In genomic region chr17:56023851-56024250, GRCh38 we compare ENCODE assay signal across 18 cellular contexts.
DNase-seq lines count a peak whose midpoint lies in the region; ATAC-seq and TF ChIP-seq lines count a peak whose summit lies in the region.
"Had no signal": no experiment of that assay in that cellular context is flagged by ENCODE, and none has a peak within 500 bp of the region (broad histone marks: within the 10 kb centered on the region; RNA-seq: fewer than 3 reads in every experiment).

No MANE protein-coding gene starts in this region.

- H3K9me3 Mint-ChIP-seq in activated naive CD8-positive, alpha-beta T cell treated with anti-CD3 and anti-CD28 coated beads, Interleukin-2, amount 50 U/mL, for 24 hours: no peaks in the 10 kb centered on the region
- H3K9me3 Mint-ChIP-seq: HFFc6 had no signal

- H3K27ac ChIP-seq in tibial nerve: no peak overlapping the region

- no peak for TF ChIP-seq EP300 in tibial nerve (IDR thresholded peaks at IDR 0.05)

- no peaks in the 10 kb centered on the region for H3K27me3 Mint-ChIP-seq in activated naive CD8-positive, alpha-beta T cell treated with anti-CD3 and anti-CD28 coated beads, Interleukin-2, amount 50 U/mL, for 24 hours

- no peaks in the 10 kb centered on the region for H3K36me3 ChIP-seq in tibial nerve

- H3K4me3 ChIP-seq in GM12864 (ENCODE audit: low read depth, low read length): no peak overlapping the region
- no peak overlapping the region for H3K4me3 ChIP-seq in tibial nerve

- ATAC-seq in HG03175 (IDR thresholded peaks at IDR 0.05; ENCODE audit: unreplicated experiment) (peak; percentile 62), HG02678 (IDR thresholded peaks at IDR 0.05; ENCODE audit: unreplicated experiment) (no peak)
- ATAC-seq in activated naive CD8-positive, alpha-beta T cell treated with anti-CD3 and anti-CD28 coated beads, Interleukin-2, amount 50 U/mL, for 24 hours: peak; percentile 61

- peak; percentile 10 for DNase-seq in activated CD4-positive, alpha-beta T cell treated with anti-CD3 and anti-CD28 coated beads for 48 hours
- no peak for DNase-seq in activated CD4-positive, alpha-beta T cell treated with anti-CD3 and anti-CD28 coated beads, Interleukin-2, amount 50 U/mL, for 1 hour
- DNase-seq in GM12864 (ENCODE audit: low read depth) (peak; percentile 1), NCI-H2171 (lab: John Stamatoyannopoulos, UW) (no peak), tibial nerve (ENCODE audit: low spot score in 2 of 2) (no peak)
- DNase-seq in activated naive CD8-positive, alpha-beta T cell treated with anti-CD3 and anti-CD28 coated beads, Interleukin-2, amount 50 U/mL, for 24 hours: peak; percentile 16
- DNase-seq: 8988T; CD4-positive, alpha-beta memory T cell; HFFc6; IMR-90; Kasumi-1; NCI-H187; NCI-H345; NCI-H526; SHP77; SK-N-SH had no signal

- H3K4me3 Mint-ChIP-seq in activated naive CD8-positive, alpha-beta T cell treated with anti-CD3 and anti-CD28 coated beads, Interleukin-2, amount 50 U/mL, for 24 hours: no peak overlapping the region
- H3K4me3 Mint-ChIP-seq: CD4-positive, alpha-beta memory T cell; HFFc6 had no signal

- WGBS in tibial nerve, 2 donors: 57 to 84% methylated on average over 2 of the region's 2 CpGs

- no peaks in the 10 kb centered on the region for H3K9me3 ChIP-seq in tibial nerve
- H3K9me3 ChIP-seq: SK-N-SH had no signal

- no peaks in the 10 kb centered on the region for H3K27me3 ChIP-seq in tibial nerve

- no peak for TF ChIP-seq POLR2A in tibial nerve (IDR thresholded peaks at IDR 0.05)

- H3K4me1 ChIP-seq in tibial nerve: no peaks in the 10 kb centered on the region

- H3K4me1 Mint-ChIP-seq in activated naive CD8-positive, alpha-beta T cell treated with anti-CD3 and anti-CD28 coated beads, Interleukin-2, amount 50 U/mL, for 24 hours: peaks cover 50% of the 10 kb centered on the region
- H3K4me1 Mint-ChIP-seq: CD4-positive, alpha-beta memory T cell had no signal

- no peak for TF ChIP-seq CTCF in GM12864 (IDR thresholded peaks at IDR 0.05; ENCODE audit: low read depth, low read length, missing control alignments)
- no peak for TF ChIP-seq CTCF in tibial nerve (IDR thresholded peaks at IDR 0.05)

- H3K27ac Mint-ChIP-seq in activated naive CD8-positive, alpha-beta T cell treated with anti-CD3 and anti-CD28 coated beads, Interleukin-2, amount 50 U/mL, for 24 hours: peak overlapping the region; percentile 62
- H3K27ac Mint-ChIP-seq: CD4-positive, alpha-beta memory T cell; HFFc6 had no signal

- H3K36me3 Mint-ChIP-seq in activated naive CD8-positive, alpha-beta T cell treated with anti-CD3 and anti-CD28 coated beads, Interleukin-2, amount 50 U/mL, for 24 hours (ENCODE audit: low read depth): no peaks in the 10 kb centered on the region
- H3K36me3 Mint-ChIP-seq: CD4-positive, alpha-beta memory T cell had no signal

Comparison
In these comparisons a context has a peak if more than half of its experiments do, and no peak if none do; other contexts are left out.
1. DNase-seq: peak in activated CD4-positive, alpha-beta T cell treated with anti-CD3 and anti-CD28 coated beads for 48 hours (single experiment), GM12864 (single experiment) and activated naive CD8-positive, alpha-beta T cell treated with anti-CD3 and anti-CD28 coated beads, Interleukin-2, amount 50 U/mL, for 24 hours (single experiment); none in activated CD4-positive, alpha-beta T cell treated with anti-CD3 and anti-CD28 coated beads, Interleukin-2, amount 50 U/mL, for 1 hour (single experiment), NCI-H2171 (single experiment) and tibial nerve (0 of 2).